Comparison of ENCODE assay signal across 10 cellular contexts in the genomic region with DNA sequence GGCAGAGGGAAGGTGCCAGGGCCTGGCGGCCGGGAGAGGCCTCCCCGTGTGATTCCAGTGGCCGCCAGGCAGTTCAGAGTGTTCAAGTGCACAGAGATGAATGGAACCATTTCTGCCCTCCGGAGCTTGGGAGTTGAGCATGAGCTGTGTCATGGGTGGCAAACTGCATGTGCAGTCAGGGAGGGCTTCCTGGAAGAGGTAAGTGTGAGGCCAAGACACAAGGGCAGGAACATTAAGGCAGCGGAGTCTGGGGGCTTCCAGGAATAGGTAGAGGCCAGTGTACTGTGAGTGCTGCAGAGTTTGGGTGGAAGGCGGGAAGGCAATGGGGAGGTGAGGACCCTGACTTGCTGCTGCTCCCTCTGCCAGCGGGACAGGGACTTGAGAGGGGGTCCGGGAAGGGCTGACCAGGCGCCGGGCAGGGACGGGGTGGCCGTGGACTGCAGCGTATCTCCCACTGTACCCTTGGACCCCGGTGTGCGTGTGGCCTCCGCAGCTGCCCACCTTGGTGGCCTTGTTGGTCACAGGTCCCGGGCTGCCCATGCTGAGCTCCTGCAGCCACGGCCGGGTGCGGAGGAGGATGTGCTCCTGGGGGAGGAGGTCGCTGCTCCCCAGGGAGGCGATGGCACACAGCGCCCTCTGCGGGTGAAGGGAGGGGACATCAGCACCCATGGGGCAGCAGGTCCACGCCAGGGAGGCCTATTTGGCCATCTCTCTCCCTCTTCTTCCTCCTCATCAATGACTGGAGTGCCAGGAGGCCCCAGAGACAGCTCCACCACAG. TPM values are rescaled to one million over a fixed set of nuclear protein-coding genes. Genes with fewer than 3 reads are reported as not detected.
DNase-seq lines count a peak whose midpoint lies in the region; ATAC-seq and TF ChIP-seq lines count a peak whose summit lies in the region.
"Had no signal": no experiment of that assay in that cellular context is flagged by ENCODE, and none has a peak within 500 bp of the region (broad histone marks: within the 10 kb centered on the region; RNA-seq: fewer than 3 reads in every experiment).

No MANE protein-coding gene starts in this region.

- no peaks in the 10 kb centered on the region for H3K27me3 ChIP-seq in breast epithelium

- no TSS peak for BruUV-seq in MCF 10A (replicated peaks; lab: Mats Ljungman, UMichigan)
- BruUV-seq in OCI-LY7 (replicated peaks; lab: Mats Ljungman, UMichigan): no TSS peak

- TF ChIP-seq POLR2A in breast epithelium (IDR thresholded peaks at IDR 0.05): no peak

- H3K27ac Mint-ChIP-seq in MCF 10A (ENCODE audit: low read depth, unreplicated experiment): no peak overlapping the region
- H3K27ac Mint-ChIP-seq in stimulated activated memory B cell treated with anti-CD40 and anti-IgM and Interleukin-4, amounts not matched to agents 10 μg/mL and 1 μg/mL and 100 μg/mL, for 72 hours: peak overlapping the region; percentile 80
- H3K27ac Mint-ChIP-seq in natural killer cell treated with Interleukin-12 subunit alpha and Interleukin-12 subunit beta and Interleukin-15 and Interleukin-18, amount 100 ng/mL, for 72 hours: no peak overlapping the region
- H3K27ac Mint-ChIP-seq: nephron had no signal

- no peak for ATAC-seq in stimulated activated memory B cell treated with anti-CD40 and anti-IgM and Interleukin-4, amounts not matched to agents 10 μg/mL and 1 μg/mL and 100 μg/mL, for 72 hours
- no peak for ATAC-seq in natural killer cell treated with Interleukin-12 subunit alpha and Interleukin-12 subunit beta and Interleukin-15 and Interleukin-18, amount 100 ng/mL, for 72 hours
- no peak for ATAC-seq in GM18861 (IDR thresholded peaks at IDR 0.05; ENCODE audit: unreplicated experiment)

- H3K36me3 ChIP-seq in breast epithelium (no peaks in the 10 kb centered on the region), OCI-LY7 (ENCODE audit: insufficient read depth, low read length) (peaks cover 23% of the 10 kb centered on the region)

- H3K9me2 ChIP-seq in OCI-LY7 (ENCODE audit: insufficient read depth, low read length): no peaks in the 10 kb centered on the region

- H3K9me3 ChIP-seq in breast epithelium (no peaks in the 10 kb centered on the region), OCI-LY7 (ENCODE audit: low read length) (no peaks in the 10 kb centered on the region)

- H3K4me2 ChIP-seq in OCI-LY7 (ENCODE audit: low read length): no peak overlapping the region

- H3K4me1 Mint-ChIP-seq in MCF 10A (ENCODE audit: insufficient read depth, unreplicated experiment): peaks cover 6% of the 10 kb centered on the region
- peaks cover 48% of the 10 kb centered on the region for H3K4me1 Mint-ChIP-seq in stimulated activated memory B cell treated with anti-CD40 and anti-IgM and Interleukin-4, amounts not matched to agents 10 μg/mL and 1 μg/mL and 100 μg/mL, for 72 hours
- peaks cover 16 to 18% of the 10 kb centered on the region in 2 donors for H3K4me1 Mint-ChIP-seq in natural killer cell treated with Interleukin-12 subunit alpha and Interleukin-12 subunit beta and Interleukin-15 and Interleukin-18, amount 100 ng/mL, for 72 hours (ENCODE audit: low read depth in 2 of 2)
- H3K4me1 Mint-ChIP-seq: nephron had no signal

- H3K27me3 Mint-ChIP-seq in MCF 10A (ENCODE audit: insufficient read depth, unreplicated experiment): no peaks in the 10 kb centered on the region
- no peaks in the 10 kb centered on the region for H3K27me3 Mint-ChIP-seq in stimulated activated memory B cell treated with anti-CD40 and anti-IgM and Interleukin-4, amounts not matched to agents 10 μg/mL and 1 μg/mL and 100 μg/mL, for 72 hours
- no peaks in the 10 kb centered on the region for H3K27me3 Mint-ChIP-seq in natural killer cell treated with Interleukin-12 subunit alpha and Interleukin-12 subunit beta and Interleukin-15 and Interleukin-18, amount 100 ng/mL, for 72 hours

- no peak for DNase-seq in MCF 10A (ENCODE audit: unreplicated experiment)
- DNase-seq in breast epithelium (ENCODE audit: low spot score in 2 of 2): no peak
- DNase-seq in OCI-LY7 (ENCODE audit: low spot score): peak; percentile 52
- no peak for DNase-seq in fibroblast of mammary gland (ENCODE audit: low read depth)
- DNase-seq in T-helper 1 cell: no peak
- no peak for DNase-seq in natural killer cell treated with Interleukin-12 subunit alpha and Interleukin-12 subunit beta and Interleukin-15 and Interleukin-18, amount 100 ng/mL, for 72 hours (ENCODE audit: low spot score)

- H4K20me1 ChIP-seq in OCI-LY7 (ENCODE audit: insufficient read depth, low read length): no peaks in the 10 kb centered on the region

- TF ChIP-seq CTCF in MCF 10A (IDR thresholded peaks at IDR 0.05; ENCODE audit: unreplicated experiment): peak; percentile 28
- TF ChIP-seq CTCF in breast epithelium (IDR thresholded peaks at IDR 0.05): no peak
- TF ChIP-seq CTCF in OCI-LY7 (conservative IDR thresholded peaks at IDR 0.05; ENCODE audit: low read length): peak; percentile 79
- peak; percentile 24 for TF ChIP-seq CTCF in fibroblast of mammary gland (conservative IDR thresholded peaks at IDR 0.05; ENCODE audit: control insufficient read depth, insufficient read depth, low read depth, low read length)

- intact Hi-C loops in MCF 10A (cut with micrococcal nuclease) (no loop called here), breast epithelium (cut with DNase I; ENCODE audit: low total_unique reads) (no loop called here), OCI-LY7 (cut with micrococcal nuclease; ENCODE audit: unreplicated experiment) (loop anchor here (1.0 kb wide), 1 partner anchor 88 kb away; no protein-coding TSS in a partner anchor)

- POLR2A ChIA-PET in MCF 10A (lab: Yijun Ruan, JAX): interaction anchor here (0.6 to 2.6 kb wide), 2 partner anchors 8 to 11 kb away, joined by 5 to 11 read pairs; a partner anchor contains a TSS
- POLR2A ChIA-PET in OCI-LY7 (lab: Charles Lee): no interaction called here

- no peak overlapping the region for H3K27ac ChIP-seq in breast epithelium
- no peak overlapping the region for H3K27ac ChIP-seq in OCI-LY7 (ENCODE audit: low read depth, low read length, poor library complexity, severe bottlenecking)
- H3K27ac ChIP-seq: C4-2B had no signal

- H3K4me1 ChIP-seq in breast epithelium (no peaks in the 10 kb centered on the region), OCI-LY7 (ENCODE audit: insufficient read depth, low read length, poor library complexity, severe bottlenecking) (peaks cover 17% of the 10 kb centered on the region)

- H3K4me3 Mint-ChIP-seq in MCF 10A (ENCODE audit: unreplicated experiment): no peak overlapping the region
- no peak overlapping the region for H3K4me3 Mint-ChIP-seq in stimulated activated memory B cell treated with anti-CD40 and anti-IgM and Interleukin-4, amounts not matched to agents 10 μg/mL and 1 μg/mL and 100 μg/mL, for 72 hours
- H3K4me3 Mint-ChIP-seq in natural killer cell treated with Interleukin-12 subunit alpha and Interleukin-12 subunit beta and Interleukin-15 and Interleukin-18, amount 100 ng/mL, for 72 hours: no peak overlapping the region
- H3K4me3 Mint-ChIP-seq: nephron had no signal

- no peak overlapping the region for H2AFZ ChIP-seq in OCI-LY7 (ENCODE audit: low read length)

- CTCF ChIA-PET in MCF 10A (lab: Yijun Ruan, JAX) (interaction anchor here (0.5 to 0.6 kb wide), 2 partner anchors 305 to 925 kb away, joined by 3 read pairs; no protein-coding TSS in a partner anchor), OCI-LY7 (lab: Charles Lee; ENCODE audit: unreplicated experiment) (no interaction called here)

- H3K36me3 Mint-ChIP-seq in MCF 10A (ENCODE audit: insufficient read depth, unreplicated experiment): peaks cover 13% of the 10 kb centered on the region
- H3K36me3 Mint-ChIP-seq in stimulated activated memory B cell treated with anti-CD40 and anti-IgM and Interleukin-4, amounts not matched to agents 10 μg/mL and 1 μg/mL and 100 μg/mL, for 72 hours: peaks cover 38% of the 10 kb centered on the region
- H3K36me3 Mint-ChIP-seq in natural killer cell treated with Interleukin-12 subunit alpha and Interleukin-12 subunit beta and Interleukin-15 and Interleukin-18, amount 100 ng/mL, for 72 hours: peaks cover 12% of the 10 kb centered on the region

- no peak overlapping the region for H3K4me3 ChIP-seq in breast epithelium
- H3K4me3 ChIP-seq in OCI-LY7 (ENCODE audit: low read depth, low read length, poor library complexity, severe bottlenecking): no peak overlapping the region
- H3K4me3 ChIP-seq in fibroblast of mammary gland (ENCODE audit: control insufficient read depth, low read depth, low read length): no peak overlapping the region

- H3K79me2 ChIP-seq in OCI-LY7 (ENCODE audit: insufficient read depth, low read depth, low read length): no peaks in the 10 kb centered on the region

- peaks cover 7% of the 10 kb centered on the region for H3K9me3 Mint-ChIP-seq in MCF 10A (ENCODE audit: unreplicated experiment)
- peaks cover 2% of the 10 kb centered on the region for H3K9me3 Mint-ChIP-seq in stimulated activated memory B cell treated with anti-CD40 and anti-IgM and Interleukin-4, amounts not matched to agents 10 μg/mL and 1 μg/mL and 100 μg/mL, for 72 hours
- H3K9me3 Mint-ChIP-seq in natural killer cell treated with Interleukin-12 subunit alpha and Interleukin-12 subunit beta and Interleukin-15 and Interleukin-18, amount 100 ng/mL, for 72 hours: no peaks in the 10 kb centered on the region
- H3K9me3 Mint-ChIP-seq: nephron had no signal

RNA-seq across cellular contexts. Expression of a gene that starts 7.5 kb away (rescaled TPM):
- total RNA-seq in MCF 10A (2022) (8.0 and 9.5 TPM in 2 replicates), breast epithelium (10 to 100 TPM in 1 of 3 donors, 1 to 10 TPM in 2; 6.9 to 12.8 (median 9.7) TPM), OCI-LY7 (2022) (36.0 and 38.6 TPM in 2 replicates)
- total RNA-seq in OCI-LY7 (2014; rRNA removed; shearing (Covaris generic)): 32.9 and 35.0 TPM in 2 replicates
- total RNA-seq in natural killer cell treated with Interleukin-12 subunit alpha and Interleukin-12 subunit beta and Interleukin-15 and Interleukin-18, amount 100 ng/mL, for 72 hours: 10 to 100 TPM in 1 of 2 donors, 1 to 10 TPM in 1; 7.8 to 14.5 TPM

RNA-seq across cellular contexts. Expression of a gene that starts 8.6 kb away (rescaled TPM):
- total RNA-seq in MCF 10A (2022) (23.4 and 27.4 TPM in 2 replicates), breast epithelium (10 to 100 TPM; 33.9 to 54.3 (median 36.4) TPM), OCI-LY7 (2022) (75.3 and 78.9 TPM in 2 replicates)
- total RNA-seq in OCI-LY7 (2014; rRNA removed; shearing (Covaris generic)): 29.7 and 46.4 TPM in 2 replicates
- total RNA-seq in natural killer cell treated with Interleukin-12 subunit alpha and Interleukin-12 subunit beta and Interleukin-15 and Interleukin-18, amount 100 ng/mL, for 72 hours: 10 to 100 TPM; 47.9 to 61.7 TPM

RNA-seq across cellular contexts. Expression of a gene that starts 8.9 kb away (rescaled TPM):
- total RNA-seq in MCF 10A (2022) (95.0 and 95.3 TPM in 2 replicates), breast epithelium (10 to 100 TPM; 34.2 to 39.7 (median 35.2) TPM), OCI-LY7 (2022) (151 and 165 TPM in 2 replicates)
- total RNA-seq in OCI-LY7 (2014; rRNA removed; shearing (Covaris generic)): 129 and 161 TPM in 2 replicates
- total RNA-seq in natural killer cell treated with Interleukin-12 subunit alpha and Interleukin-12 subunit beta and Interleukin-15 and Interleukin-18, amount 100 ng/mL, for 72 hours: 100 to 1,000 TPM in 1 of 2 donors, 10 to 100 TPM in 1; 58.1 to 107 TPM

Comparison
In these comparisons a context has a peak if more than half of its experiments do, and no peak if none do; other contexts are left out.
1. CTCF ChIP-seq: peak in MCF 10A (single experiment), OCI-LY7 (single experiment) and fibroblast of mammary gland (single experiment); none in breast epithelium (0 of 3).